In the genomic region with DNA sequence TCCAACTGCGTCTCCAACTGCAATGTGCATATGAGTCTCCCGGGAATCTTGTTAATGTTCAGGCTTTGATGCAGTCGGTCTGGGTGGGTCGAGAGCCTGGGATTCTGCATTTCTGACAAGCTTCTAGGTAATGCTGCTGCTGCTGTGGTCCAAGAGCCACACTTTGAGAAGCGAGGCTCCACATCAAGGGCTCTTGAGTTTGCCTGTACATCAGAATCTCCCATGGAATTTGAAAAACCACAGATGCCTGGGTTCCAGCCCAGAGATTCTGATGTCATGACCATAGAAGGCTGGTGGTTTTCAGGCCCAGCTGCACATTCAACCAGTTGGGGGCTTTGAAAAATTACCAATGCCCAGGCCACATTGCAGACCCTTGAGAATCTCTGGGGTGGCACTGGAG, we compare ENCODE assay signal across 15 cellular contexts.
DNase-seq lines count a peak whose midpoint lies in the region; ATAC-seq and TF ChIP-seq lines count a peak whose summit lies in the region.
"Had no signal": no experiment of that assay in that cellular context is flagged by ENCODE, and none has a peak within 500 bp of the region (broad histone marks: within the 10 kb centered on the region; RNA-seq: fewer than 3 reads in every experiment).

No MANE protein-coding gene starts in this region.

- CTCF ChIA-PET in HEK293T (lab: Yijun Ruan, JAX) = interaction anchor here (0.7 kb wide), 1 partner anchor 45 kb away, joined by 3 read pairs; no protein-coding TSS in a partner anchor

- no peak for DNase-seq in activated naive CD8-positive, alpha-beta T cell treated with anti-CD3 and anti-CD28 coated beads, Interleukin-2, amount 50 U/mL, for 24 hours
- DNase-seq in T-helper 17 cell = no peak
- peak; percentile 70 for DNase-seq in glomerular visceral epithelial cell (ENCODE audit: extremely low spot score)
- no peak for DNase-seq in inferior parietal cortex (ENCODE audit: extremely low spot score)
- DNase-seq in HEK293T (ENCODE audit: extremely low spot score) = no peak
- DNase-seq: amniotic stem cell; mammary epithelial cell; NK-92 treated with Interleukin-12 subunit alpha and Interleukin-12 subunit beta, amount 100 ng/mL, for 24 hours; occipital lobe; SHP77 treated with DMSO at 0.1 percent for 48 hours; stomach had no signal

- no peaks in the 10 kb centered on the region for H3K27me3 Mint-ChIP-seq in activated naive CD8-positive, alpha-beta T cell
- H3K27me3 Mint-ChIP-seq in activated naive CD8-positive, alpha-beta T cell treated with anti-CD3 and anti-CD28 coated beads, Interleukin-2, amount 50 U/mL, for 24 hours = peaks cover 31% of the 10 kb centered on the region
- H3K27me3 Mint-ChIP-seq in T-helper 17 cell = peaks cover 22% of the 10 kb centered on the region
- H3K27me3 Mint-ChIP-seq in stimulated activated memory B cell treated with anti-CD40 and anti-IgM and Interleukin-4, amounts not matched to agents 10 μg/mL and 1 μg/mL and 100 μg/mL, for 72 hours = peaks cover 54% of the 10 kb centered on the region

- peaks cover 32% of the 10 kb centered on the region for H3K4me1 Mint-ChIP-seq in activated naive CD8-positive, alpha-beta T cell (ENCODE audit: low read depth)
- H3K4me1 Mint-ChIP-seq in activated naive CD8-positive, alpha-beta T cell treated with anti-CD3 and anti-CD28 coated beads, Interleukin-2, amount 50 U/mL, for 24 hours = peaks cover 38% of the 10 kb centered on the region
- H3K4me1 Mint-ChIP-seq in T-helper 17 cell = peaks cover 20% of the 10 kb centered on the region
- H3K4me1 Mint-ChIP-seq in stimulated activated memory B cell treated with anti-CD40 and anti-IgM and Interleukin-4, amounts not matched to agents 10 μg/mL and 1 μg/mL and 100 μg/mL, for 72 hours = peaks cover 16% of the 10 kb centered on the region

- H3K36me3 Mint-ChIP-seq in activated naive CD8-positive, alpha-beta T cell = no peaks in the 10 kb centered on the region
- H3K36me3 Mint-ChIP-seq in activated naive CD8-positive, alpha-beta T cell treated with anti-CD3 and anti-CD28 coated beads, Interleukin-2, amount 50 U/mL, for 24 hours (ENCODE audit: low read depth) = no peaks in the 10 kb centered on the region
- no peaks in the 10 kb centered on the region for H3K36me3 Mint-ChIP-seq in T-helper 17 cell (ENCODE audit: low read depth)
- H3K36me3 Mint-ChIP-seq in stimulated activated memory B cell treated with anti-CD40 and anti-IgM and Interleukin-4, amounts not matched to agents 10 μg/mL and 1 μg/mL and 100 μg/mL, for 72 hours = no peaks in the 10 kb centered on the region

- H3K27ac Mint-ChIP-seq in activated naive CD8-positive, alpha-beta T cell = no peak overlapping the region
- no peak overlapping the region for H3K27ac Mint-ChIP-seq in activated naive CD8-positive, alpha-beta T cell treated with anti-CD3 and anti-CD28 coated beads, Interleukin-2, amount 50 U/mL, for 24 hours
- no peak overlapping the region for H3K27ac Mint-ChIP-seq in T-helper 17 cell
- H3K27ac Mint-ChIP-seq in stimulated activated memory B cell treated with anti-CD40 and anti-IgM and Interleukin-4, amounts not matched to agents 10 μg/mL and 1 μg/mL and 100 μg/mL, for 72 hours = no peak overlapping the region

- H3K9me3 ChIP-seq in T-helper 17 cell (ENCODE audit: control insufficient read depth, low read length, poor library complexity, severe bottlenecking) = no peaks in the 10 kb centered on the region
- H3K9me3 ChIP-seq: A549, stomach had no signal

- H3K9me3 Mint-ChIP-seq in activated naive CD8-positive, alpha-beta T cell (ENCODE audit: low read depth) = no peaks in the 10 kb centered on the region
- no peaks in the 10 kb centered on the region for H3K9me3 Mint-ChIP-seq in activated naive CD8-positive, alpha-beta T cell treated with anti-CD3 and anti-CD28 coated beads, Interleukin-2, amount 50 U/mL, for 24 hours
- H3K9me3 Mint-ChIP-seq in stimulated activated memory B cell treated with anti-CD40 and anti-IgM and Interleukin-4, amounts not matched to agents 10 μg/mL and 1 μg/mL and 100 μg/mL, for 72 hours = no peaks in the 10 kb centered on the region

- POLR2A ChIA-PET in HEK293T (lab: Yijun Ruan, JAX) = no interaction called here

- peak overlapping the region; percentile 71 for H3K4me3 Mint-ChIP-seq in activated naive CD8-positive, alpha-beta T cell
- no peak overlapping the region for H3K4me3 Mint-ChIP-seq in activated naive CD8-positive, alpha-beta T cell treated with anti-CD3 and anti-CD28 coated beads, Interleukin-2, amount 50 U/mL, for 24 hours
- H3K4me3 Mint-ChIP-seq in T-helper 17 cell = peak overlapping the region; percentile 77
- H3K4me3 Mint-ChIP-seq in stimulated activated memory B cell treated with anti-CD40 and anti-IgM and Interleukin-4, amounts not matched to agents 10 μg/mL and 1 μg/mL and 100 μg/mL, for 72 hours = no peak overlapping the region

- ATAC-seq in activated naive CD8-positive, alpha-beta T cell treated with anti-CD3 and anti-CD28 coated beads, Interleukin-2, amount 50 U/mL, for 24 hours = no peak
- no peak for ATAC-seq in T-helper 17 cell
- no peak for ATAC-seq in stimulated activated memory B cell treated with anti-CD40 and anti-IgM and Interleukin-4, amounts not matched to agents 10 μg/mL and 1 μg/mL and 100 μg/mL, for 72 hours
- ATAC-seq in GM18868 (IDR thresholded peaks at IDR 0.05; ENCODE audit: unreplicated experiment) = no peak
- ATAC-seq: A549 had no signal

TF ChIP-seq in HEK293T, 16 proteins besides CTCF, POLR2A, EP300 and RAD21:
- TF ChIP-seq L3MBTL2 (conservative IDR thresholded peaks at IDR 0.05) (no peak), LEF1 (IDR thresholded peaks at IDR 0.05; ENCODE audit: borderline replicate concordance) (no peak), ELF4 (IDR thresholded peaks at IDR 0.05) (no peak), PKNOX1 (IDR thresholded peaks at IDR 0.05) (no peak), HDGF (IDR thresholded peaks at IDR 0.05; ENCODE audit: borderline replicate concordance) (no peak), FOXA1 (IDR thresholded peaks at IDR 0.05) (no peak), ARNT (IDR thresholded peaks at IDR 0.05) (no peak), BHLHE40 (IDR thresholded peaks at IDR 0.05; ENCODE audit: borderline replicate concordance) (no peak), ZNF384 (IDR thresholded peaks at IDR 0.05) (no peak), FOXK2 (IDR thresholded peaks at IDR 0.05) (no peak), SUZ12 (IDR thresholded peaks at IDR 0.05) (no peak), TARDBP (IDR thresholded peaks at IDR 0.05) (no peak), SP1 (IDR thresholded peaks at IDR 0.05) (no peak), NFRKB (IDR thresholded peaks at IDR 0.05) (no peak), CTBP1 (IDR thresholded peaks at IDR 0.05; ENCODE audit: borderline replicate concordance) (no peak), FOXM1 (IDR thresholded peaks at IDR 0.05; ENCODE audit: borderline replicate concordance) (no peak)
TF ChIP-seq in HEK293T: peak in this region for 0.

Comparison
In these comparisons a context has a peak if more than half of its experiments do, and no peak if none do; other contexts are left out.
1. H3K4me3 Mint-ChIP-seq: peak in activated naive CD8-positive, alpha-beta T cell (single experiment) and T-helper 17 cell (single experiment); none in activated naive CD8-positive, alpha-beta T cell treated with anti-CD3 and anti-CD28 coated beads, Interleukin-2, amount 50 U/mL, for 24 hours (single experiment) and stimulated activated memory B cell treated with anti-CD40 and anti-IgM and Interleukin-4, amounts not matched to agents 10 μg/mL and 1 μg/mL and 100 μg/mL, for 72 hours (single experiment).